In genomic region chr9:93621922-93622321, GRCh38 we compare ENCODE assay signal across 16 cellular contexts. TPM values are rescaled to one million over a fixed set of nuclear protein-coding genes. Genes with fewer than 3 reads are reported as not detected.
A peak's percentile ranks its signal among the peaks of the same experiment; 100 is the strongest.
DNase-seq lines count a peak whose midpoint lies in the region; ATAC-seq and TF ChIP-seq lines count a peak whose summit lies in the region.
"Had no signal": no experiment of that assay in that cellular context is flagged by ENCODE, and none has a peak within 500 bp of the region (broad histone marks: within the 10 kb centered on the region; RNA-seq: fewer than 3 reads in every experiment).

No MANE protein-coding gene starts in this region.

- H3K9me3 Mint-ChIP-seq in activated naive CD8-positive, alpha-beta T cell treated with anti-CD3 and anti-CD28 coated beads, Interleukin-2, amount 50 U/mL, for 24 hours, result peaks cover 6% of the 10 kb centered on the region
- no peaks in the 10 kb centered on the region for H3K9me3 Mint-ChIP-seq in activated naive CD8-positive, alpha-beta T cell treated with anti-CD3 and anti-CD28 coated beads for 36 hours
- peaks cover 5% of the 10 kb centered on the region for H3K9me3 Mint-ChIP-seq in endodermal cell
- H3K9me3 Mint-ChIP-seq: CD4-positive, alpha-beta T cell had no signal

- ATAC-seq in activated naive CD8-positive, alpha-beta T cell treated with anti-CD3 and anti-CD28 coated beads, Interleukin-2, amount 50 U/mL, for 24 hours, result peak; percentile 20
- peak; percentile 40 for ATAC-seq in mucosa of descending colon
- ATAC-seq in PC-3, result no peak
- ATAC-seq: GM12878 had no signal

- H3K4me1 ChIP-seq in endodermal cell (ENCODE audit: control insufficient read depth, insufficient read depth, low read length) (no peaks in the 10 kb centered on the region), mucosa of descending colon (ENCODE audit: low read depth) (no peaks in the 10 kb centered on the region), PC-3 (ENCODE audit: insufficient read depth, low read length) (no peaks in the 10 kb centered on the region)
- H3K4me1 ChIP-seq: HAP-1 had no signal

- H3K27me3 ChIP-seq in endodermal cell (ENCODE audit: control insufficient read depth, insufficient read depth, low read length, poor library complexity, severe bottlenecking) (no peaks in the 10 kb centered on the region), PC-3 (ENCODE audit: low read length) (no peaks in the 10 kb centered on the region)

- POLR2A ChIA-PET in PC-3 (lab: Charles Lee; ENCODE audit: unreplicated experiment), result no interaction called here

- H3K4me3 ChIP-seq in endodermal cell (ENCODE audit: low read length), result no peak overlapping the region
- H3K4me3 ChIP-seq in mucosa of descending colon, result no peak overlapping the region
- H3K4me3 ChIP-seq in PC-3 (ENCODE audit: low read length), result no peak overlapping the region
- H3K4me3 ChIP-seq: GM12878, HAP-1 had no signal

- no peak overlapping the region for H3K27ac Mint-ChIP-seq in activated naive CD8-positive, alpha-beta T cell treated with anti-CD3 and anti-CD28 coated beads, Interleukin-2, amount 50 U/mL, for 24 hours
- no peak overlapping the region for H3K27ac Mint-ChIP-seq in activated naive CD8-positive, alpha-beta T cell treated with anti-CD3 and anti-CD28 coated beads for 36 hours
- no peak overlapping the region for H3K27ac Mint-ChIP-seq in endodermal cell
- H3K27ac Mint-ChIP-seq: B cell; CD4-positive, alpha-beta T cell had no signal

- peaks cover 8% of the 10 kb centered on the region for H3K36me3 Mint-ChIP-seq in activated naive CD8-positive, alpha-beta T cell treated with anti-CD3 and anti-CD28 coated beads, Interleukin-2, amount 50 U/mL, for 24 hours (ENCODE audit: low read depth)
- peaks cover 2% of the 10 kb centered on the region for H3K36me3 Mint-ChIP-seq in activated naive CD8-positive, alpha-beta T cell treated with anti-CD3 and anti-CD28 coated beads for 36 hours
- no peaks in the 10 kb centered on the region for H3K36me3 Mint-ChIP-seq in endodermal cell (ENCODE audit: low read depth)

- no peak overlapping the region for H3K4me3 Mint-ChIP-seq in activated naive CD8-positive, alpha-beta T cell treated with anti-CD3 and anti-CD28 coated beads, Interleukin-2, amount 50 U/mL, for 24 hours
- no peak overlapping the region for H3K4me3 Mint-ChIP-seq in activated naive CD8-positive, alpha-beta T cell treated with anti-CD3 and anti-CD28 coated beads for 36 hours
- no peak overlapping the region for H3K4me3 Mint-ChIP-seq in endodermal cell
- H3K4me3 Mint-ChIP-seq: B cell; CD4-positive, alpha-beta T cell had no signal

- 94 to 100% methylated on average over 1 to 4 of the region's 4 CpGs for WGBS in endodermal cell (ENCODE audit: insufficient coverage in 1 of 2, insufficient read length in 1 of 2), 2 experiments

- no peaks in the 10 kb centered on the region for H3F3A ChIP-seq in PC-3 (ENCODE audit: low read length, unreplicated experiment)

- H3K9ac ChIP-seq in endodermal cell (ENCODE audit: extremely low read depth, low read length, poor library complexity, severe bottlenecking), result no peak overlapping the region
- no peak overlapping the region for H3K9ac ChIP-seq in PC-3 (ENCODE audit: low read length)

- CTCF ChIA-PET in PC-3 (lab: Charles Lee), result no interaction called here

- peaks cover 11% of the 10 kb centered on the region for H3K4me1 Mint-ChIP-seq in activated naive CD8-positive, alpha-beta T cell treated with anti-CD3 and anti-CD28 coated beads, Interleukin-2, amount 50 U/mL, for 24 hours
- peaks cover 2% of the 10 kb centered on the region for H3K4me1 Mint-ChIP-seq in activated naive CD8-positive, alpha-beta T cell treated with anti-CD3 and anti-CD28 coated beads for 36 hours
- H3K4me1 Mint-ChIP-seq in endodermal cell, result peaks cover 9% of the 10 kb centered on the region

- intact Hi-C loops in mucosa of descending colon (cut with DNase I, micrococcal nuclease) (no loop called here), PC-3 (cut with micrococcal nuclease) (no loop called here)

- no peaks in the 10 kb centered on the region for H3K9me3 ChIP-seq in endodermal cell (ENCODE audit: control insufficient read depth, low read length)
- H3K9me3 ChIP-seq in mucosa of descending colon, result no peaks in the 10 kb centered on the region
- no peaks in the 10 kb centered on the region for H3K9me3 ChIP-seq in PC-3 (ENCODE audit: low read length)
- H3K9me3 ChIP-seq: HAP-1 had no signal

- TF ChIP-seq CTCF in endodermal cell (conservative IDR thresholded peaks at IDR 0.05) (no peak), mucosa of descending colon (IDR thresholded peaks at IDR 0.05) (no peak), PC-3 (conservative IDR thresholded peaks at IDR 0.05; ENCODE audit: low read depth, low read length) (no peak)

- DNase-seq in activated naive CD8-positive, alpha-beta T cell treated with anti-CD3 and anti-CD28 coated beads, Interleukin-2, amount 50 U/mL, for 24 hours, result no peak
- no peak for DNase-seq in activated naive CD8-positive, alpha-beta T cell treated with anti-CD3 and anti-CD28 coated beads for 36 hours
- DNase-seq in endodermal cell (peak; percentile 32), mucosa of descending colon (no peak), PC-3 (no peak), T-helper 2 cell (no peak), DMS53 treated with DMSO at 0.1 percent for 48 hours (lab: John Stamatoyannopoulos, UW; ENCODE audit: unreplicated experiment) (no peak)
- DNase-seq: C1 segment of cervical spinal cord; Calu3; CD4-positive, alpha-beta T cell; DMS 273 treated with DMSO at 0.1 percent for 48 hours; DMS79; GOT3 had no signal

- no TSS peak for BruUV-seq in PC-3 (replicated peaks; lab: Mats Ljungman, UMichigan)

- H3K27me3 Mint-ChIP-seq in activated naive CD8-positive, alpha-beta T cell treated with anti-CD3 and anti-CD28 coated beads, Interleukin-2, amount 50 U/mL, for 24 hours, result no peaks in the 10 kb centered on the region
- H3K27me3 Mint-ChIP-seq in activated naive CD8-positive, alpha-beta T cell treated with anti-CD3 and anti-CD28 coated beads for 36 hours, result no peaks in the 10 kb centered on the region
- H3K27me3 Mint-ChIP-seq in endodermal cell (ENCODE audit: insufficient read depth), result no peaks in the 10 kb centered on the region
- H3K27me3 Mint-ChIP-seq: B cell; CD4-positive, alpha-beta T cell had no signal

- no peak overlapping the region for H2AFZ ChIP-seq in PC-3 (ENCODE audit: low read length)

- H3K27ac ChIP-seq in endodermal cell (ENCODE audit: low read depth, low read length) (no peak overlapping the region), PC-3 (ENCODE audit: low read length) (no peak overlapping the region)

- no peaks in the 10 kb centered on the region for H3K9me2 ChIP-seq in PC-3 (replicated peaks; ENCODE audit: low read length)

- H3K36me3 ChIP-seq in endodermal cell (ENCODE audit: control insufficient read depth, insufficient read depth, low read length), result peaks cover 6% of the 10 kb centered on the region
- no peaks in the 10 kb centered on the region for H3K36me3 ChIP-seq in mucosa of descending colon (ENCODE audit: low read depth)
- H3K36me3 ChIP-seq in PC-3 (ENCODE audit: low read depth, low read length), result no peaks in the 10 kb centered on the region
- H3K36me3 ChIP-seq: HAP-1 had no signal

- no peaks in the 10 kb centered on the region for H3K79me2 ChIP-seq in PC-3 (ENCODE audit: low read length)

- H3K4me2 ChIP-seq in PC-3 (ENCODE audit: low read length), result no peak overlapping the region

- no peaks in the 10 kb centered on the region for H4K20me1 ChIP-seq in PC-3 (ENCODE audit: low read length)

RNA-seq across cellular contexts. Expression of gene PHF2, which starts 45.5 kb away (rescaled TPM):
- 10 to 100 TPM; 14.6 to 15.6 TPM for total RNA-seq in activated naive CD8-positive, alpha-beta T cell treated with anti-CD3 and anti-CD28 coated beads for 36 hours
- 10 to 100 TPM; 17.1 to 20.2 TPM for total RNA-seq in endodermal cell
- polyA plus RNA-seq in endodermal cell (2013, experiment 1 of 2), result 21.4 TPM
- polyA plus RNA-seq in endodermal cell (2013, experiment 2 of 2), result 21.7 TPM
- 10 to 100 TPM; 19.1 to 42.9 (median 21.7) TPM for total RNA-seq in mucosa of descending colon
- 10.6 and 12.0 TPM in 2 replicates for total RNA-seq in PC-3 (2014; rRNA removed)
